Comparison of ENCODE assay signal across 8 cellular contexts in genomic region chr22:40651563-40652501, GRCh38. TPM values are rescaled to one million over a fixed set of nuclear protein-coding genes. Genes with fewer than 3 reads are reported as not detected.
DNase-seq lines count a peak whose midpoint lies in the region; ATAC-seq and TF ChIP-seq lines count a peak whose summit lies in the region.

No MANE protein-coding gene starts in this region.

- TF ChIP-seq POLR2A in adrenal gland (IDR thresholded peaks at IDR 0.05), result peak; percentile 53 to 92
- TF ChIP-seq POLR2A in thyroid gland (IDR thresholded peaks at IDR 0.05), result peak in 1 of 2 donors; percentile 61

- peak overlapping the region; percentile 94 for H4K8ac ChIP-seq in trophoblast cell (ENCODE audit: low read depth, low read length)

- peak overlapping the region; percentile 84 for H3K4ac ChIP-seq in trophoblast cell (ENCODE audit: low read depth, low read length)

- H2BK12ac ChIP-seq in trophoblast cell (ENCODE audit: low read length), result peak overlapping the region; percentile 94

- peak overlapping the region; percentile 50 for H3K4me2 ChIP-seq in trophoblast cell (ENCODE audit: low read length)

- intact Hi-C loops in adrenal gland (cut with DNase I) (no loop called here), thyroid gland (cut with DNase I) (no loop called here)

- H3K27me3 ChIP-seq in adrenal gland, result no peaks in the 10 kb centered on the region
- no peaks in the 10 kb centered on the region for H3K27me3 ChIP-seq in cardiac muscle cell
- no peaks in the 10 kb centered on the region for H3K27me3 ChIP-seq in trophoblast cell (ENCODE audit: insufficient read depth, low read length)
- no peaks in the 10 kb centered on the region for H3K27me3 ChIP-seq in thyroid gland

- H3K23ac ChIP-seq in trophoblast cell (ENCODE audit: low read length), result no peak overlapping the region

- peak; percentile 48 for ATAC-seq in GM21825 (IDR thresholded peaks at IDR 0.05; ENCODE audit: unreplicated experiment)

- 20 to 36% (median 27%) methylated on average over 12 to 33 of the region's 33 CpGs for whole genome bisulfite sequencing in adrenal gland, 4 donors
- WGBS in trophoblast cell (ENCODE audit: extremely low coverage, insufficient coverage, insufficient read length), result no CpG with 5 or more reads among the region's 33 CpGs
- 60 to 82% methylated on average over 18 to 25 of the region's 33 CpGs for WGBS in thyroid gland, 2 donors

- H3K14ac ChIP-seq in trophoblast cell (ENCODE audit: low read length), result peak overlapping the region; percentile 94

- peak overlapping the region; percentile 87 for H2AK5ac ChIP-seq in trophoblast cell (ENCODE audit: low read length)

- peak overlapping the region; percentile 96 for H2BK120ac ChIP-seq in trophoblast cell (ENCODE audit: insufficient read depth, low read length, poor library complexity)

- peaks cover 5% of the 10 kb centered on the region for H3K79me2 ChIP-seq in trophoblast cell (ENCODE audit: control insufficient read depth, insufficient read depth, low read length, poor library complexity)

- peak overlapping the region; percentile 84 for H2BK5ac ChIP-seq in trophoblast cell (ENCODE audit: low read depth, low read length, poor library complexity)

- H3K36me3 ChIP-seq in adrenal gland (replicated peaks in 1 of 2), result no peaks in the 10 kb centered on the region
- no peaks in the 10 kb centered on the region for H3K36me3 ChIP-seq in cardiac muscle cell
- no peaks in the 10 kb centered on the region for H3K36me3 ChIP-seq in trophoblast cell (ENCODE audit: control insufficient read depth in 1 of 2, insufficient read depth in 2 of 2, low read length in 2 of 2)
- H3K36me3 ChIP-seq in thyroid gland, result no peaks in the 10 kb centered on the region

- DNase-seq in AG09309 (ENCODE audit: low read depth) (peak; percentile 98), NCI-H1694 (lab: John Stamatoyannopoulos, UW) (peak; percentile 97), T-helper 1 cell (peak; percentile 46 to 85 (median 62)), adrenal gland (peak; percentile 95 to 99 (median 98)), cardiac muscle cell (ENCODE audit: low read depth in 1 of 2, low spot score in 1 of 2) (peak; percentile 28 to 100), trophoblast cell (peak; percentile 99 to 100), thyroid gland (peak; percentile 79 to 80)

- H4K91ac ChIP-seq in trophoblast cell (ENCODE audit: low read depth, low read length), result peak overlapping the region; percentile 99

- H3K9ac ChIP-seq in trophoblast cell (ENCODE audit: low read length), result no peak overlapping the region

- peak overlapping the region; percentile 90 to 99 (median 98) for H3K27ac ChIP-seq in adrenal gland
- no peak overlapping the region for H3K27ac ChIP-seq in cardiac muscle cell
- peak overlapping the region; percentile 90 for H3K27ac ChIP-seq in trophoblast cell (ENCODE audit: low read depth, low read length)
- H3K27ac ChIP-seq in thyroid gland, result peak overlapping the region; percentile 88 to 96 (median 89)

- TF ChIP-seq CTCF in AG09309 (IDR thresholded peaks at IDR 0.05; ENCODE audit: control insufficient read depth, insufficient read depth, low read depth, low read length, missing control alignments) (peak; percentile 6), adrenal gland (IDR thresholded peaks at IDR 0.05) (peak in 1 of 6 experiments; percentile 10), cardiac muscle cell (IDR thresholded peaks at IDR 0.05; ENCODE audit: low read depth, low read length) (no peak), thyroid gland (IDR thresholded peaks at IDR 0.05) (peak in 1 of 6 experiments; percentile 11)

- H4K12ac ChIP-seq in trophoblast cell (ENCODE audit: low read depth, low read length), result peak overlapping the region; percentile 83

- H3K9me3 ChIP-seq in adrenal gland (replicated peaks in 1 of 3), result no peaks in the 10 kb centered on the region
- H3K9me3 ChIP-seq in cardiac muscle cell (ENCODE audit: low read depth), result no peaks in the 10 kb centered on the region
- H3K9me3 ChIP-seq in trophoblast cell (ENCODE audit: insufficient read depth, low read depth, low read length), result peaks cover 1% of the 10 kb centered on the region
- no peaks in the 10 kb centered on the region for H3K9me3 ChIP-seq in thyroid gland

- H3K4me3 ChIP-seq in AG09309 (ENCODE audit: control insufficient read depth, low read depth, low read length), result peak overlapping the region; percentile 62
- H3K4me3 ChIP-seq in adrenal gland, result peak overlapping the region in 3 of 4 donors; percentile 3 to 67 (median 43)
- no peak overlapping the region for H3K4me3 ChIP-seq in cardiac muscle cell
- H3K4me3 ChIP-seq in trophoblast cell (ENCODE audit: low read depth, low read length), result no peak overlapping the region
- peak overlapping the region in 1 of 3 donors; percentile 26 for H3K4me3 ChIP-seq in thyroid gland (replicated peaks in 1 of 3)

- H2AFZ ChIP-seq in trophoblast cell (ENCODE audit: insufficient read depth, low read length, poor library complexity), result peak overlapping the region; percentile 48

- peaks cover 29% of the 10 kb centered on the region for H3K79me1 ChIP-seq in trophoblast cell (ENCODE audit: low read length)

- H3K4me1 ChIP-seq in adrenal gland (replicated peaks in 1 of 2) (peaks cover 25 to 30% of the 10 kb centered on the region in 2 donors), cardiac muscle cell (ENCODE audit: low read depth) (peaks cover 6% of the 10 kb centered on the region), trophoblast cell (ENCODE audit: control insufficient read depth in 1 of 2, insufficient read depth in 2 of 2, low read length in 2 of 2) (peaks cover 29 to 32% of the 10 kb centered on the region in 2 experiments), thyroid gland (peaks cover 17 to 43% of the 10 kb centered on the region in 2 donors)

- peak overlapping the region; percentile 97 for H3K18ac ChIP-seq in trophoblast cell (ENCODE audit: low read length)

RNA-seq across cellular contexts. Expression of gene MRTFA, which starts 15.3 kb away (rescaled TPM):
- 100 to 1,000 TPM in 2 of 8 donors, 10 to 100 TPM in 6; 33.9 to 141 (median 47.8) TPM for total RNA-seq in adrenal gland
- 10 to 100 TPM; 12.3 to 49.8 (median 22.7) TPM for polyA plus RNA-seq in adrenal gland
- total RNA-seq in cardiac muscle cell, result 61.1 and 116 TPM in 2 replicates
- 32.6 and 44.7 TPM in 2 replicates for polyA plus RNA-seq in cardiac muscle cell
- polyA plus RNA-seq in trophoblast cell (2013), result 51.3 and 51.5 TPM in 2 replicates
- total RNA-seq in thyroid gland, result 100 to 1,000 TPM in 3 of 4 donors, 10 to 100 TPM in 1; 81.4 to 210 (median 122) TPM

RNA-seq across cellular contexts. Expression of gene MCHR1, which starts 27.5 kb away (rescaled TPM):
- total RNA-seq in adrenal gland (1 to 10 TPM in 1 of 8 donors, under 1 TPM in 5, not detected in 2; 0.11 to 1.7 (median 0.29) TPM), cardiac muscle cell (0.12 and 0.14 TPM in 2 replicates), thyroid gland (not detected)
- polyA plus RNA-seq in adrenal gland (under 1 TPM; 0.07 to 0.32 (median 0.24) TPM), cardiac muscle cell (0.59 TPM in 1 of 2 replicates, not detected in the other)
- 28.8 and 36.5 TPM in 2 replicates for polyA plus RNA-seq in trophoblast cell (2013)

Comparison
In these comparisons a context has a peak if more than half of its experiments do, and no peak if none do; other contexts are left out.
1. H3K4me3 ChIP-seq: peak in AG09309 (single experiment) and adrenal gland (3 of 4); none in cardiac muscle cell (single experiment) and trophoblast cell (single experiment).
2. Peak in every context shown above with its lines, with median percentiles within 50 percentile points of each other: DNase-seq.